ENCODE assay signal across 13 cellular contexts in genomic region chr3:148974726-148975125, GRCh38. TPM values are rescaled to one million over a fixed set of nuclear protein-coding genes. Genes with fewer than 3 reads are reported as not detected.
DNase-seq lines count a peak whose midpoint lies in the region; ATAC-seq, FAIRE-seq and TF ChIP-seq lines count a peak whose summit lies in the region.
"Had no signal": no experiment of that assay in that cellular context is flagged by ENCODE, and none has a peak within 500 bp of the region (broad histone marks: within the 10 kb centered on the region; RNA-seq: fewer than 3 reads in every experiment).

No MANE protein-coding gene starts in this region.

- no peak overlapping the region for H3K27ac ChIP-seq in endothelial cell of umbilical vein (ENCODE audit: insufficient read depth, low read depth, low read length)
- no peak overlapping the region for H3K27ac ChIP-seq in small intestine (ENCODE audit: low read depth in 1 of 2, low read length in 1 of 2)
- H3K27ac ChIP-seq: A549, dorsolateral prefrontal cortex had no signal

- no peaks in the 10 kb centered on the region for H3K36me3 ChIP-seq in endothelial cell of umbilical vein (ENCODE audit: control insufficient read depth in 2 of 2, extremely low read depth in 1 of 2, insufficient read depth in 2 of 2, low read length in 2 of 2)
- H3K36me3 ChIP-seq in small intestine (ENCODE audit: control insufficient read depth in 2 of 2, insufficient read depth in 2 of 2, low read length in 2 of 2) = no peaks in the 10 kb centered on the region

- peak; percentile 83 for ATAC-seq in HG03354 (IDR thresholded peaks at IDR 0.05; ENCODE audit: poor library complexity, severe bottlenecking, unreplicated experiment)
- ATAC-seq: A549 had no signal

- no peak for TF ChIP-seq CTCF in endothelial cell of umbilical vein (IDR thresholded peaks at IDR 0.05; ENCODE audit: extremely low read depth in 1 of 2, insufficient read depth in 1 of 2, low read depth in 1 of 2, low read length in 2 of 2)

- POLR2A ChIA-PET in endothelial cell of umbilical vein (lab: Charles Lee) = no interaction called here

- no peak overlapping the region for H2AFZ ChIP-seq in endothelial cell of umbilical vein (ENCODE audit: low read depth, low read length)

- H3K4me1 ChIP-seq in endothelial cell of umbilical vein (ENCODE audit: control insufficient read depth, extremely low read depth, insufficient read depth, low read length) = no peaks in the 10 kb centered on the region
- no peaks in the 10 kb centered on the region for H3K4me1 ChIP-seq in small intestine (ENCODE audit: control insufficient read depth in 2 of 2, insufficient read depth in 1 of 2, low read depth in 1 of 2, low read length in 1 of 2)
- H3K4me1 ChIP-seq: A549 had no signal

- dilution Hi-C loops in endothelial cell of umbilical vein (cut with MboI; ENCODE audit: extremely low pct_ligation_motif_present, low sequenced_read_pairs) = no loop called here

- no peaks in the 10 kb centered on the region for H3K9me1 ChIP-seq in endothelial cell of umbilical vein (replicated peaks; ENCODE audit: control insufficient read depth, extremely low read depth, insufficient read depth, low read length)

- no peak overlapping the region for H3K4me3 ChIP-seq in endothelial cell of umbilical vein (replicated peaks in 1 of 3; ENCODE audit: insufficient read depth in 1 of 3, low read depth in 1 of 3, low read length in 3 of 3)
- H3K4me3 ChIP-seq in small intestine (ENCODE audit: low read depth in 1 of 2, low read length in 2 of 2) = no peak overlapping the region
- H3K4me3 ChIP-seq: A549, dorsolateral prefrontal cortex had no signal

- peak; percentile 27 to 81 for DNase-seq in NOMO-1 (lab: John Stamatoyannopoulos, UW; ENCODE audit: unreplicated experiment in 2 of 2)
- DNase-seq in NOMO-1 treated with dmso at 0.1 percent for 144 hours (lab: John Stamatoyannopoulos, UW; ENCODE audit: unreplicated experiment) = no peak
- DNase-seq in endothelial cell of umbilical vein (ENCODE audit: low read depth, low spot score) = no peak
- peak; percentile 20 for DNase-seq in small intestine
- no peak for DNase-seq in NCI-H2196 treated with DMSO at 0.1 percent for 48 hours (lab: John Stamatoyannopoulos, UW; ENCODE audit: unreplicated experiment)
- DNase-seq in activated naive CD4-positive, alpha-beta T cell (lab: John Stamatoyannopoulos, UW) = no peak
- no peak for DNase-seq in nucleus accumbens (lab: John Stamatoyannopoulos, UW)
- DNase-seq: activated CD4-positive, alpha-beta T cell treated with anti-CD3 and anti-CD28 coated beads, Interleukin-2, amount 50 U/mL, for 1 hour; dorsolateral prefrontal cortex; hippocampal formation; NCI-H2227 treated with DMSO at 0.1 percent for 48 hours had no signal

- WGBS in small intestine, 3 donors = 76 to 83% (median 82%) methylated on average over 2 of the region's 2 CpGs

- TF ChIP-seq POLR2A in endothelial cell of umbilical vein (IDR thresholded peaks at IDR 0.05; ENCODE audit: low read depth, low read length) = no peak

- no TSS peak for BruUV-seq in endothelial cell of umbilical vein (replicated peaks; lab: Mats Ljungman, UMichigan)

- H3K9me3 ChIP-seq in endothelial cell of umbilical vein (replicated peaks; ENCODE audit: control insufficient read depth, insufficient read depth, low read length) (no peaks in the 10 kb centered on the region), small intestine (ENCODE audit: control insufficient read depth, low read depth) (no peaks in the 10 kb centered on the region)
- H3K9me3 ChIP-seq: A549 had no signal

- intact Hi-C loops in endothelial cell of umbilical vein (cut with micrococcal nuclease) = no loop called here

- CTCF ChIA-PET in endothelial cell of umbilical vein (lab: Charles Lee) = interaction anchor here (1.3 to 1.6 kb wide), 2 partner anchors 16 to 19 kb away, joined by 3 read pairs; no protein-coding TSS in a partner anchor

- no peak overlapping the region for H3K9ac ChIP-seq in endothelial cell of umbilical vein (replicated peaks; ENCODE audit: extremely low read depth, insufficient read depth, low read length)

- H3K79me2 ChIP-seq in endothelial cell of umbilical vein (ENCODE audit: control insufficient read depth, insufficient read depth, low read length) = no peaks in the 10 kb centered on the region

- peak; percentile 62 for FAIRE-seq in endothelial cell of umbilical vein (lab: Jason Lieb, UNC)
- no peak for FAIRE-seq in small intestine (lab: Jason Lieb, UNC)
- FAIRE-seq: A549 had no signal

- H3K27me3 ChIP-seq in endothelial cell of umbilical vein (ENCODE audit: control insufficient read depth in 2 of 2, insufficient read depth in 2 of 2, low read length in 2 of 2) = peaks cover 0 to 5% of the 10 kb centered on the region in 2 experiments
- no peaks in the 10 kb centered on the region for H3K27me3 ChIP-seq in small intestine (ENCODE audit: control insufficient read depth in 2 of 2, insufficient read depth in 2 of 2, low read length in 2 of 2)
- H3K27me3 ChIP-seq: dorsolateral prefrontal cortex had no signal

- H4K20me1 ChIP-seq in endothelial cell of umbilical vein (replicated peaks; ENCODE audit: control insufficient read depth, extremely low read depth, insufficient read depth, low read length) = no peaks in the 10 kb centered on the region

- H3K4me2 ChIP-seq in endothelial cell of umbilical vein (ENCODE audit: insufficient read depth, low read length) = no peak overlapping the region
- H3K4me2 ChIP-seq: A549 had no signal

TF ChIP-seq in endothelial cell of umbilical vein, 7 proteins besides CTCF, POLR2A, EP300 and RAD21:
- TF ChIP-seq FOS (IDR thresholded peaks at IDR 0.05; ENCODE audit: borderline replicate concordance, insufficient read depth, low read length) = no peak
- no peak for TF ChIP-seq MYC (IDR thresholded peaks at IDR 0.05; ENCODE audit: low read depth, low read length)
- no peak for TF ChIP-seq POLR2AphosphoS5 (IDR thresholded peaks at IDR 0.05; ENCODE audit: insufficient read depth, low read depth, low read length)
- no peak for TF ChIP-seq JUN (IDR thresholded peaks at IDR 0.05; ENCODE audit: borderline replicate concordance, insufficient read depth, insufficient read length, low read depth)
- TF ChIP-seq GATA2 (IDR thresholded peaks at IDR 0.05; ENCODE audit: insufficient read depth, insufficient read length, low read depth, low read length) = no peak
- TF ChIP-seq EZH2 (IDR thresholded peaks at IDR 0.05; ENCODE audit: borderline replicate concordance, low read depth, low read length, severe bottlenecking) = no peak
- no peak for TF ChIP-seq MAX (IDR thresholded peaks at IDR 0.05; ENCODE audit: insufficient read depth, insufficient read length)

RNA-seq across cellular contexts. Expression of gene GYG1, which starts 16.6 kb away (rescaled TPM):
- 46.8 and 58.5 TPM in 2 replicates for total RNA-seq in endothelial cell of umbilical vein
- polyA plus RNA-seq in endothelial cell of umbilical vein = 24.7 and 25.2 TPM in 2 replicates
- 35.9 and 39.5 TPM in 2 replicates for polyA plus RNA-seq in endothelial cell of umbilical vein (2011; cell fraction: cytosol; rRNA removed)
- 22.7 and 23.8 TPM in 2 replicates for polyA plus RNA-seq in endothelial cell of umbilical vein (2011; cell fraction: nucleus; rRNA removed)
- polyA plus RNA-seq in endothelial cell of umbilical vein (2012) = 61.6 and 75.7 TPM in 2 replicates
- polyA minus RNA-seq in endothelial cell of umbilical vein = 33.9 and 38.7 TPM in 2 replicates
- polyA minus RNA-seq in endothelial cell of umbilical vein (2011; cell fraction: cytosol; rRNA and poly(A)+ RNA removed) = 22.1 TPM
- 21.8 and 38.1 TPM in 2 replicates for polyA minus RNA-seq in endothelial cell of umbilical vein (2011; cell fraction: nucleus; rRNA and poly(A)+ RNA removed)
- polyA plus RNA-seq in small intestine = 10 to 100 TPM; 11.9 to 28.3 (median 23.2) TPM

Comparison
In these comparisons a context has a peak if more than half of its experiments do, and no peak if none do; other contexts are left out.
1. DNase-seq: peak in NOMO-1 (2 of 2) and small intestine (single experiment); none in NOMO-1 treated with dmso at 0.1 percent for 144 hours (single experiment), endothelial cell of umbilical vein (single experiment), NCI-H2196 treated with DMSO at 0.1 percent for 48 hours (single experiment), activated naive CD4-positive, alpha-beta T cell (0 of 4) and nucleus accumbens (0 of 56).